Comparison of ENCODE assay signal across 18 cellular contexts in genomic region chr16:50722410-50722737, GRCh38. TPM values are rescaled to one million over a fixed set of nuclear protein-coding genes. Genes with fewer than 3 reads are reported as not detected.
"Had no signal": no experiment of that assay in that cellular context is flagged by ENCODE, and none has a peak within 500 bp of the region (broad histone marks: within the 10 kb centered on the region; RNA-seq: fewer than 3 reads in every experiment).

No MANE protein-coding gene starts in this region.

- H3K4me3 Mint-ChIP-seq: activated naive CD8-positive, alpha-beta T cell treated with anti-CD3 and anti-CD28 coated beads, Interleukin-2, amount 10 ng/mL, durations not matched to agents 7 days and 5 days; endodermal cell; nephron progenitor cell; T-helper 2 cell treated with Interferon-gamma antibody and Interleukin-4, amounts not matched to agents 5 μg/mL and 100 μg/mL, for 36 hours had no signal

- DNase-seq: activated CD4-positive, alpha-beta T cell treated with anti-CD3 and anti-CD28 coated beads, Interleukin-2, amount 50 U/mL, for 4 hours; activated naive CD8-positive, alpha-beta T cell treated with anti-CD3 and anti-CD28 coated beads, Interleukin-2, amount 10 ng/mL, durations not matched to agents 7 days and 5 days; activated T-cell treated with anti-CD3 and anti-CD28 coated beads, Interleukin-2, amount 50 U/mL, for 48 hours; amygdala; foreskin melanocyte; hypothalamus; lower lobe of right lung; nephron progenitor cell; stimulated activated CD4-positive, alpha-beta T cell treated with anti-CD3 and anti-CD28 coated beads, Interleukin-2, amount 100 ng/mL, for 24 hours; stimulated activated naive CD8-positive, alpha-beta T cell treated with anti-CD3 and anti-CD28 coated beads, Interleukin-15, Interleukin-2, amounts not matched to agents 100 U/mL and 50 U/mL, for 24 hours; transverse colon had no signal

- H3K36me3 ChIP-seq: cardiac muscle cell, transverse colon had no signal

- ATAC-seq: lower lobe of right lung; stimulated activated naive CD8-positive, alpha-beta T cell treated with anti-CD3 and anti-CD28 coated beads, Interleukin-15, Interleukin-2, amounts not matched to agents 100 U/mL and 50 U/mL, for 24 hours had no signal

- H3K9me3 ChIP-seq: lower lobe of right lung, suprapubic skin, transverse colon had no signal

- H3K4me1 ChIP-seq: lower lobe of right lung, transverse colon had no signal

- H3K27me3 Mint-ChIP-seq: activated naive CD8-positive, alpha-beta T cell treated with anti-CD3 and anti-CD28 coated beads, Interleukin-2, amount 10 ng/mL, durations not matched to agents 7 days and 5 days had no signal

- H3K4me3 ChIP-seq: cardiac muscle cell, lower lobe of right lung, suprapubic skin, transverse colon had no signal

- H3K27me3 ChIP-seq: cardiac muscle cell, suprapubic skin, transverse colon had no signal

- H3K27ac Mint-ChIP-seq: endodermal cell, nephron progenitor cell, progenitor cell of endocrine pancreas had no signal

- H3K27ac ChIP-seq: cardiac muscle cell, lower lobe of right lung, suprapubic skin, transverse colon had no signal

RNA-seq across cellular contexts. Expression of gene NOD2, which starts 29.0 kb away (rescaled TPM):
- total RNA-seq: cardiac muscle cell, progenitor cell of endocrine pancreas had no signal

RNA-seq across cellular contexts. Expression of gene SNX20, which starts 41.3 kb away (rescaled TPM):
- total RNA-seq: cardiac muscle cell, endodermal cell, epithelial cell of proximal tubule, progenitor cell of endocrine pancreas had no signal
- polyA plus RNA-seq: cardiac muscle cell, keratinocyte had no signal
